ENCODE assay signal across 8 cellular contexts in the genomic region with DNA sequence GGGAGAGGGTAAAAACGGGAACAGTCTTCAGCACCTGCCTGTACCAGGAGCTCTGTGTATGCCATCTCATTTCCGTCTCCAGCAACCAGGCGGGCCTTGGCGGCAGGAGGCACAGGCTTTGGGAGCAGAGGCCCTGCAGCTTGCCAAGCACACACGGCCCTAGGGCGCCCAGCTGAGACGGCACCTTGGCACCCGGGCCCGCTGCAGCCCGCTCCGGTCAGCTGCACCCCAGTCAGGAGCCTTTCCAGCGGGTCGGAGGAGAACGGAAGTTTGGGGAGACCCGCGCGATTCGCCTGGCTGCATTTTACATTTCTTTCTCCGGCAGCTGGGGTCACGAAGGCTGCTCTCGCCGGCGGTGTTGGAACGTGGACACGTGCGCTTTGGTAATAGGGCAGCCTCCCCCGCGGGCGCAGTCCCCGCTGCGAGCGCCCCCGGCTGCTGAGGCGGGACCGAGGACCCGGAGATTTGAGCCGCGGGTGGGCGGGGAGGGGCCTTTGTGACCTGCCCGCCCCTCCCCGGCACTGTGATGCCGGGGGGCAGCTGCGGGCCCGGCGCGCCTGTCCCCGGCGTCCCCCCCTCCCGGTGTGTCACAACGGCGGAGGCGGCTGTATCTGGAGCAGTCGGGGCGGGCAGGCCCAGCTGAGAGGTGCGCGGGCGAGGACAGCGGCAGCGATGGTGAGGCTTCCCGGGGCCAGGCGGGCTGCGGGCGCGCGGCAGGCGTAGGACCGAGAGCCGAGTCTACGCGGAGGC. TPM values are rescaled to one million over a fixed set of nuclear protein-coding genes. Genes with fewer than 3 reads are reported as not detected.
DNase-seq lines count a peak whose midpoint lies in the region; ATAC-seq and TF ChIP-seq lines count a peak whose summit lies in the region.

Gene TUBA8 (plus strand): TSS at position 616 of the 750 bp plus-strand sequence. CDS start 57 bp downstream, at position 673.

- no peak within 1 kb of the TSS for H3K27ac ChIP-seq in aorta (ENCODE audit: low read depth in 1 of 2, low read length in 2 of 2)

- WGBS in aorta, 2 donors: 0 to 1% methylated on average over 67 to 70 of the region's 70 CpGs

- no peaks in the 10 kb centered on the region for H3K36me3 ChIP-seq in aorta (ENCODE audit: control insufficient read depth in 1 of 2, insufficient read depth in 2 of 2, low read length in 1 of 2)

- peaks cover 5 to 12% of the 10 kb centered on the region in 2 donors for H3K9me3 Mint-ChIP-seq in activated T-cell treated with anti-CD3 and anti-CD28 coated beads, Interleukin-2, amount 50 U/mL, for 72 hours
- peaks cover 3% of the 10 kb centered on the region for H3K9me3 Mint-ChIP-seq in neural crest cell

- H3K27me3 Mint-ChIP-seq in activated T-cell treated with anti-CD3 and anti-CD28 coated beads, Interleukin-2, amount 50 U/mL, for 72 hours (ENCODE audit: low read depth): peaks cover 33% of the 10 kb centered on the region
- peaks cover 25% of the 10 kb centered on the region for H3K27me3 Mint-ChIP-seq in neural crest cell (ENCODE audit: low read depth)

- H3K27me3 ChIP-seq in aorta (ENCODE audit: control insufficient read depth in 1 of 2, insufficient read depth in 2 of 2, low read length in 1 of 2): no peaks in the 10 kb centered on the region

- no peaks in the 10 kb centered on the region for H3K4me1 ChIP-seq in aorta (ENCODE audit: control insufficient read depth in 1 of 2, insufficient read depth in 2 of 2, low read length in 2 of 2)

- TF ChIP-seq CTCF in neural crest cell (conservative IDR thresholded peaks at IDR 0.05): no peak

- H3K4me3 Mint-ChIP-seq in activated T-cell treated with anti-CD3 and anti-CD28 coated beads, Interleukin-2, amount 50 U/mL, for 72 hours: peak within 1 kb of the TSS; percentile 60 to 79
- H3K4me3 Mint-ChIP-seq in neural crest cell: peak within 1 kb of the TSS; percentile 51

- H3K4me1 Mint-ChIP-seq in activated T-cell treated with anti-CD3 and anti-CD28 coated beads, Interleukin-2, amount 50 U/mL, for 72 hours (ENCODE audit: low read depth): peaks cover 53% of the 10 kb centered on the region
- H3K4me1 Mint-ChIP-seq in neural crest cell: peaks cover 9% of the 10 kb centered on the region

- intact Hi-C loops in aorta (cut with DNase I): no loop called here

- H3K4me3 ChIP-seq in aorta (ENCODE audit: low read length in 2 of 2): peak within 1 kb of the TSS; percentile 30 to 55

- H3K9me3 ChIP-seq in aorta (ENCODE audit: control insufficient read depth, low read length): no peaks in the 10 kb centered on the region

- in situ Hi-C loops in ACHN (cut with HindIII; ENCODE audit: low pct_ligation_motif_present, low pct_unique_long_range_greater_than_20kb, low sequenced_read_pairs): no loop called here

- H3K27ac Mint-ChIP-seq in activated T-cell treated with anti-CD3 and anti-CD28 coated beads, Interleukin-2, amount 50 U/mL, for 72 hours: no peak within 1 kb of the TSS
- H3K27ac Mint-ChIP-seq in neural crest cell (ENCODE audit: unreplicated experiment): no peak within 1 kb of the TSS

- peaks cover 17 to 21% of the 10 kb centered on the region in 2 donors for H3K36me3 Mint-ChIP-seq in activated T-cell treated with anti-CD3 and anti-CD28 coated beads, Interleukin-2, amount 50 U/mL, for 72 hours (ENCODE audit: insufficient read depth in 2 of 2)
- H3K36me3 Mint-ChIP-seq in neural crest cell (ENCODE audit: low read depth): peaks cover 6% of the 10 kb centered on the region

- peak; percentile 43 for ATAC-seq in GM19328 (IDR thresholded peaks at IDR 0.05; ENCODE audit: unreplicated experiment)
- peak; percentile 67 to 75 for ATAC-seq in activated T-cell treated with anti-CD3 and anti-CD28 coated beads, Interleukin-2, amount 50 U/mL, for 72 hours (replicated peaks in 1 of 2)
- peak; percentile 62 for ATAC-seq in aorta (ENCODE audit: low FRiP score)
- ATAC-seq in GM21367 (IDR thresholded peaks at IDR 0.05; ENCODE audit: unreplicated experiment): no peak

- DNase-seq in ACHN (peak; percentile 55), NCI-H2171 (lab: John Stamatoyannopoulos, UW) (peak; percentile 50), foreskin melanocyte (peak; percentile 21), neural crest cell (ENCODE audit: low read depth, low spot score) (peak; percentile 37), aorta (peak in 1 of 2 donors; percentile 86)
- peak; percentile 55 to 61 for DNase-seq in activated T-cell treated with anti-CD3 and anti-CD28 coated beads, Interleukin-2, amount 50 U/mL, for 72 hours

RNA-seq across cellular contexts. Expression of gene TUBA8, which starts in this region (rescaled TPM):
- total RNA-seq in activated T-cell treated with anti-CD3 and anti-CD28 coated beads, Interleukin-2, amount 50 U/mL, for 72 hours: 1 to 10 TPM in 1 of 2 donors, under 1 TPM in 1; 0.94 to 2.9 TPM
- total RNA-seq in neural crest cell (2.0 and 2.8 TPM in 2 replicates), aorta (1 to 10 TPM; 2.6 to 3.1 TPM)
- polyA plus RNA-seq in aorta: 1 to 10 TPM; 1.6 to 2.7 TPM
